Comparison of ENCODE assay signal across 32 cellular contexts in the genomic region with DNA sequence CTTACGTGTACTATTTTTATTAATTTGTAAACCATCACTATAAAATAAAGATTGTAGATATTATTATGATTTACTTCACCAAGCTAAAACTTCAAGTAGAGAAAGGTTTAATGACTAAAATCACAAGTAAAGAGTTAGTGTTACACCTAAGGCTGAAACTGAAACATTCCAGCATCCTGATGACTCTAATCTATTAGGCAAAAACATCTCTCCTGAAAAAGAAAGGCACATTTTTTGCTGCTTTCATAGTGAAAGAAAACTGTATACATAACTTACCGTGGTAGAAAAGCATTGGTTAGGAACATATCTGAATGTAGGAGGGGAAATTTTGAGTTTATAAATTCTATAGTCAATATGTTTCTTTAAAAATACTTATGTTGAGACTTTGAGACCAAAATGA.
"Had no signal": no experiment of that assay in that cellular context is flagged by ENCODE, and none has a peak within 500 bp of the region (broad histone marks: within the 10 kb centered on the region; RNA-seq: fewer than 3 reads in every experiment).

No MANE protein-coding gene starts in this region.

- H3K4me1 ChIP-seq: Peyer's patch had no signal

- H3K9ac ChIP-seq: SK-N-SH had no signal

- H3K4me1 Mint-ChIP-seq: activated naive CD4-positive, alpha-beta T cell treated with anti-CD3 and anti-CD28 coated beads, Interleukin-2, amount 50 U/mL, for 24 hours; brain had no signal

- H3K4me3 ChIP-seq: K562, Peyer's patch, SJSA1 had no signal

- H3K36me3 ChIP-seq: Peyer's patch, SJSA1 had no signal

- H3K27ac ChIP-seq: Peyer's patch, SJSA1 had no signal

- H3K4me3 Mint-ChIP-seq: activated CD4-positive, alpha-beta memory T cell treated with anti-CD3 and anti-CD28 coated beads for 36 hours; activated CD4-positive, alpha-beta T cell treated with anti-CD3 and anti-CD28 coated beads, Interleukin-2, amount 10 ng/mL, durations not matched to agents 7 days and 5 days; activated CD8-positive, alpha-beta memory T cell treated with anti-CD3 and anti-CD28 coated beads, Interleukin-2, amount 10 ng/mL, durations not matched to agents 7 days and 5 days; activated naive CD4-positive, alpha-beta T cell treated with anti-CD3 and anti-CD28 coated beads, Interleukin-2, amount 50 U/mL, for 24 hours; brain; T-helper 1 cell treated with Interleukin-12 subunit alpha and Interleukin-12 subunit beta and Interleukin-4 antibody, amounts not matched to agents 30 μg/mL and 1 μg/mL, for 36 hours; T-helper 2 cell treated with Interferon-gamma antibody and Interleukin-4, amounts not matched to agents 5 μg/mL and 100 μg/mL, for 36 hours had no signal

- H3K9me3 Mint-ChIP-seq: activated CD4-positive, alpha-beta memory T cell treated with anti-CD3 and anti-CD28 coated beads for 36 hours; activated CD4-positive, alpha-beta T cell treated with anti-CD3 and anti-CD28 coated beads, Interleukin-2, amount 10 ng/mL, durations not matched to agents 7 days and 5 days; activated naive CD4-positive, alpha-beta T cell treated with anti-CD3 and anti-CD28 coated beads, Interleukin-2, amount 50 U/mL, for 24 hours; brain; T-helper 1 cell treated with Interleukin-12 subunit alpha and Interleukin-12 subunit beta and Interleukin-4 antibody, amounts not matched to agents 30 μg/mL and 1 μg/mL, for 36 hours; T-helper 2 cell treated with Interferon-gamma antibody and Interleukin-4, amounts not matched to agents 5 μg/mL and 100 μg/mL, for 36 hours had no signal

- H3K9me3 ChIP-seq: Peyer's patch, SJSA1, SK-N-SH had no signal

- H3K27me3 Mint-ChIP-seq: activated CD4-positive, alpha-beta memory T cell treated with anti-CD3 and anti-CD28 coated beads for 36 hours; activated CD4-positive, alpha-beta T cell treated with anti-CD3 and anti-CD28 coated beads, Interleukin-2, amount 10 ng/mL, durations not matched to agents 7 days and 5 days; activated CD8-positive, alpha-beta memory T cell treated with anti-CD3 and anti-CD28 coated beads, Interleukin-2, amount 10 ng/mL, durations not matched to agents 7 days and 5 days; activated naive CD4-positive, alpha-beta T cell treated with anti-CD3 and anti-CD28 coated beads, Interleukin-2, amount 50 U/mL, for 24 hours; brain had no signal

- H3K36me3 Mint-ChIP-seq: activated CD4-positive, alpha-beta memory T cell treated with anti-CD3 and anti-CD28 coated beads for 36 hours; activated CD8-positive, alpha-beta memory T cell treated with anti-CD3 and anti-CD28 coated beads, Interleukin-2, amount 10 ng/mL, durations not matched to agents 7 days and 5 days had no signal

- ATAC-seq: activated CD8-positive, alpha-beta memory T cell treated with anti-CD3 and anti-CD28 coated beads, Interleukin-2, amount 10 ng/mL, durations not matched to agents 7 days and 5 days; K562; PC-3 had no signal

- DNase-seq: activated CD4-positive, alpha-beta memory T cell treated with anti-CD3 and anti-CD28 coated beads for 36 hours; activated CD4-positive, alpha-beta T cell treated with anti-CD3 and anti-CD28 coated beads, Interleukin-2, amount 10 ng/mL, durations not matched to agents 7 days and 5 days; activated CD8-positive, alpha-beta memory T cell treated with anti-CD3 and anti-CD28 coated beads for 24 hours; activated CD8-positive, alpha-beta memory T cell treated with anti-CD3 and anti-CD28 coated beads, Interleukin-2, amount 10 ng/mL, durations not matched to agents 7 days and 5 days; activated CD8-positive, alpha-beta memory T cell treated with anti-CD3 and anti-CD28 coated beads, Interleukin-2, amount 50 U/mL, for 48 hours; activated gamma-delta T cell; activated naive CD4-positive, alpha-beta T cell treated with Interleukin-2 at 50 U/mL for 16 hours; activated T-cell treated with anti-CD3 and anti-CD28 coated beads, Interleukin-2, amount 50 U/mL, for 1 hour; anterior cingulate cortex; caudate nucleus; cerebellar nuclear complex; NCI-H1105; NCI-H1417 treated with DMSO at 0.1 percent for 48 hours; NCI-H187 treated with DMSO at 0.1 percent for 48 hours; NCI-H2081; NCI-H2171 treated with DMSO at 0.1 percent for 48 hours; NCI-H2227 treated with DMSO at 0.1 percent for 48 hours; NCI-H446 treated with DMSO at 0.1 percent for 48 hours; NCI-H524; NCI-H69; NCI-H82; PC-3; Peyer's patch; RPMI8226; SHP77 treated with DMSO at 0.1 percent for 48 hours; SK-N-SH had no signal

- H3K27ac Mint-ChIP-seq: activated CD4-positive, alpha-beta memory T cell treated with anti-CD3 and anti-CD28 coated beads for 36 hours; activated CD4-positive, alpha-beta T cell treated with anti-CD3 and anti-CD28 coated beads, Interleukin-2, amount 10 ng/mL, durations not matched to agents 7 days and 5 days; activated CD8-positive, alpha-beta memory T cell treated with anti-CD3 and anti-CD28 coated beads, Interleukin-2, amount 10 ng/mL, durations not matched to agents 7 days and 5 days; activated naive CD4-positive, alpha-beta T cell treated with anti-CD3 and anti-CD28 coated beads, Interleukin-2, amount 50 U/mL, for 24 hours; brain; T-helper 1 cell treated with Interleukin-12 subunit alpha and Interleukin-12 subunit beta and Interleukin-4 antibody, amounts not matched to agents 30 μg/mL and 1 μg/mL, for 36 hours; T-helper 2 cell treated with Interferon-gamma antibody and Interleukin-4, amounts not matched to agents 5 μg/mL and 100 μg/mL, for 36 hours had no signal

- H3K4me2 ChIP-seq: SK-N-SH had no signal

- H3K27me3 ChIP-seq: Peyer's patch, SJSA1 had no signal
